In genomic region chr16:83808573-83809014, GRCh38 we compare ENCODE assay signal across 8 cellular contexts. TPM values are rescaled to one million over a fixed set of nuclear protein-coding genes. Genes with fewer than 3 reads are reported as not detected.
DNase-seq lines count a peak whose midpoint lies in the region; ATAC-seq and TF ChIP-seq lines count a peak whose summit lies in the region.

No MANE protein-coding gene starts in this region.

- H3K9me3 Mint-ChIP-seq in activated naive CD4-positive, alpha-beta T cell treated with anti-CD3 and anti-CD28 coated beads for 36 hours, result no peaks in the 10 kb centered on the region

- peaks cover 37% of the 10 kb centered on the region for H3K4me1 Mint-ChIP-seq in activated naive CD4-positive, alpha-beta T cell treated with anti-CD3 and anti-CD28 coated beads for 36 hours (ENCODE audit: low read depth)

- CTCF ChIA-PET in activated naive CD4-positive, alpha-beta T cell treated with anti-CD3 and anti-CD28 coated beads for 36 hours (lab: Charles Lee), result no interaction called here

- WGBS in right lobe of liver (ENCODE audit: insufficient coverage, low coverage, low lambda C conversion rate, missing lambda C conversion rate), result 17% methylated on average over 11 of the region's 11 CpGs
- WGBS in transverse colon (ENCODE audit: low coverage in 1 of 2), 2 donors, result 0 to 19% methylated on average over 1 to 11 of the region's 11 CpGs

- TF ChIP-seq CTCF in astrocyte of the cerebellum (IDR thresholded peaks at IDR 0.05; ENCODE audit: low read depth, low read length, missing control alignments), result no peak
- no peak for TF ChIP-seq CTCF in right lobe of liver (IDR thresholded peaks at IDR 0.05)
- TF ChIP-seq CTCF in transverse colon (IDR thresholded peaks at IDR 0.05), result no peak

- intact Hi-C loops in activated naive CD4-positive, alpha-beta T cell treated with anti-CD3 and anti-CD28 coated beads for 36 hours (cut with micrococcal nuclease), result loop anchor here (10.0 kb wide), 1 partner anchor 1634 kb away; the partner anchor contains the start of gene MPHOSPH6
- intact Hi-C loops in right lobe of liver (cut with DNase I) (no loop called here), transverse colon (cut with DNase I; ENCODE audit: low total_unique reads) (no loop called here)

- DNase-seq in activated naive CD4-positive, alpha-beta T cell treated with anti-CD3 and anti-CD28 coated beads for 36 hours, result no peak
- DNase-seq in activated naive CD4-positive, alpha-beta T cell treated with anti-CD3 and anti-CD28 coated beads, Interleukin-2, amount 50 U/mL, for 16 hours, result no peak
- no peak for DNase-seq in astrocyte of the cerebellum (ENCODE audit: low read depth)
- no peak for DNase-seq in right lobe of liver
- DNase-seq in transverse colon, result no peak
- no peak for DNase-seq in NCI-H128 (lab: John Stamatoyannopoulos, UW; ENCODE audit: unreplicated experiment)
- DNase-seq in NCI-H748 treated with DMSO at 0.1 percent for 48 hours (lab: John Stamatoyannopoulos, UW), result no peak

- no peaks in the 10 kb centered on the region for H3K9me3 ChIP-seq in right lobe of liver
- H3K9me3 ChIP-seq in transverse colon, result no peaks in the 10 kb centered on the region

- TF ChIP-seq POLR2A in right lobe of liver (IDR thresholded peaks at IDR 0.05) (no peak), transverse colon (IDR thresholded peaks at IDR 0.05) (no peak)

- in situ Hi-C loops in astrocyte of the cerebellum (cut with HindIII; ENCODE audit: low sequenced_read_pairs) (no loop called here), transverse colon (cut with MboI; ENCODE audit: low pct_ligation_motif_present in 1 of 4, low pct_unique_long_range_greater_than_20kb in 1 of 4, low sequenced_read_pairs in 3 of 4) (loop anchor here in 3 of 4 donors (25.0 kb wide), 2 partner anchors 254 to 379 kb away; partner anchors contain the start of genes ADAD2 (in 1 of the 3) and TAF1C (in 1 of the 3))

- H3K27ac ChIP-seq in right lobe of liver (peak overlapping the region; percentile 62 to 90 (median 88)), transverse colon (peak overlapping the region; percentile 87 to 95 (median 90))

- no peak for TF ChIP-seq EP300 in transverse colon (IDR thresholded peaks at IDR 0.05; ENCODE audit: low read depth)

- H3K4me3 ChIP-seq in astrocyte of the cerebellum (ENCODE audit: low read depth, low read length), result peak overlapping the region; percentile 92
- peak overlapping the region; percentile 80 to 98 (median 93) for H3K4me3 ChIP-seq in right lobe of liver
- H3K4me3 ChIP-seq in transverse colon, result peak overlapping the region; percentile 78 to 100 (median 94)

- peaks cover 15% of the 10 kb centered on the region for H3K36me3 Mint-ChIP-seq in activated naive CD4-positive, alpha-beta T cell treated with anti-CD3 and anti-CD28 coated beads for 36 hours (ENCODE audit: low read depth)

- peak overlapping the region; percentile 98 for H3K4me3 Mint-ChIP-seq in activated naive CD4-positive, alpha-beta T cell treated with anti-CD3 and anti-CD28 coated beads for 36 hours

- H3K4me1 ChIP-seq in right lobe of liver (peaks cover 0 to 25% (median 0%) of the 10 kb centered on the region in 4 donors), transverse colon (peaks cover 8 to 38% (median 12%) of the 10 kb centered on the region in 4 donors)

- H3K27me3 ChIP-seq in right lobe of liver (no peaks in the 10 kb centered on the region), transverse colon (no peaks in the 10 kb centered on the region)

- ATAC-seq in right lobe of liver, result no peak
- no peak for ATAC-seq in HG03342 (IDR thresholded peaks at IDR 0.05; ENCODE audit: unreplicated experiment)

- no peaks in the 10 kb centered on the region for H3K27me3 Mint-ChIP-seq in activated naive CD4-positive, alpha-beta T cell treated with anti-CD3 and anti-CD28 coated beads for 36 hours (ENCODE audit: low read depth)

- H3K36me3 ChIP-seq in right lobe of liver, result peaks cover 0 to 22% (median 2%) of the 10 kb centered on the region in 4 donors
- no peaks in the 10 kb centered on the region for H3K36me3 ChIP-seq in transverse colon

- H3K27ac Mint-ChIP-seq in activated naive CD4-positive, alpha-beta T cell treated with anti-CD3 and anti-CD28 coated beads for 36 hours, result peak overlapping the region; percentile 95

RNA-seq across cellular contexts. Expression of gene HSBP1, which starts 0.8 kb away (rescaled TPM):
- total RNA-seq in activated naive CD4-positive, alpha-beta T cell treated with anti-CD3 and anti-CD28 coated beads for 36 hours, result 10 to 100 TPM; 72.1 to 72.8 TPM
- total RNA-seq in right lobe of liver (10 to 100 TPM in 4 of 6 experiments, 1 to 10 TPM in 2; 5.6 to 46.2 (median 35.2) TPM), transverse colon (10 to 100 TPM in 2 of 4 donors, 1 to 10 TPM in 2; 3.4 to 14.0 (median 10.8) TPM)
